21 cellular contexts compared by ENCODE assay signal in the genomic region with DNA sequence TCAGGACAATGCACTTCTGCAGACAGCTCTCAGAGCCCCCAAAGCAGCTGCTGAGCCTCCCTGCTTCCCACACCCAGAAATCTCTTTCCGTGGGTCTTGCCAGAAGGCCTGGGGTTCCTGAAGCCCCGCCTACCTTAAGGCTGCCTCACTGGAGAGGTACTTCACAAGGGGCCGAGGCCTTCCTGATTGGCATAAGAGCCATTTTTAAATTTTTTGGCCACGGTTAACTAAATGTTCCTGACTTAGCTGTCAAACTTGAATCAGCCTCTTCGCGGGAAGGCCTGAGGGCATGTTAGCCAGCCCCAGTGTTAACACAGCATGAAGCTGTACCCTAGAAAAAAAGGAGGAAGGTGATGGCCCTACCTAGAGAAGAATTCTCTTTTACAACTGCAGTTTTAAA. TPM values are rescaled to one million over a fixed set of nuclear protein-coding genes. Genes with fewer than 3 reads are reported as not detected.
DNase-seq lines count a peak whose midpoint lies in the region; ATAC-seq and TF ChIP-seq lines count a peak whose summit lies in the region.
"Had no signal": no experiment of that assay in that cellular context is flagged by ENCODE, and none has a peak within 500 bp of the region (broad histone marks: within the 10 kb centered on the region; RNA-seq: fewer than 3 reads in every experiment).

No MANE protein-coding gene starts in this region.

- CTCF ChIA-PET in PC-9 (lab: Charles Lee): no interaction called here

- no peaks in the 10 kb centered on the region for H3K36me3 Mint-ChIP-seq in GM23338 (ENCODE audit: low read depth)
- H3K36me3 Mint-ChIP-seq: CD4-positive, alpha-beta memory T cell; IgD-negative memory B cell had no signal

- no TSS peak for BruUV-seq in PC-9 (replicated peaks; lab: Mats Ljungman, UMichigan)

- TF ChIP-seq CTCF in GM23338 (conservative IDR thresholded peaks at IDR 0.05; ENCODE audit: low read depth in 2 of 2) (no peak), PC-9 (conservative IDR thresholded peaks at IDR 0.05) (no peak), left lung (IDR thresholded peaks at IDR 0.05) (no peak), thyroid gland (IDR thresholded peaks at IDR 0.05) (no peak)

- H2AFZ ChIP-seq in GM23338 (peak overlapping the region; percentile 59; the same call in 1 of the 2 replicates), PC-9 (no peak overlapping the region; the same call in 1 of the 2 replicates)
- H2AFZ ChIP-seq: GM23248 had no signal

- POLR2A ChIA-PET in PC-9 (lab: Charles Lee; ENCODE audit: unreplicated experiment): interaction anchor here (0.9 kb wide), 1 partner anchor 12 kb away, joined by 34 read pairs; no protein-coding TSS in a partner anchor

- no peaks in the 10 kb centered on the region; the same call in 1 of the 2 replicates for H3K4me1 ChIP-seq in GM23338 (ENCODE audit: insufficient read depth)
- H3K4me1 ChIP-seq in PC-9 (replicated peaks; ENCODE audit: insufficient read depth): peaks cover 34% of the 10 kb centered on the region
- no peaks in the 10 kb centered on the region for H3K4me1 ChIP-seq in left lung
- H3K4me1 ChIP-seq in thyroid gland: peaks cover 24% of the 10 kb centered on the region in 2 donors
- H3K4me1 ChIP-seq: BLaER1 had no signal

- TF ChIP-seq POLR2A in thyroid gland (IDR thresholded peaks at IDR 0.05): no peak

- no peak overlapping the region for H3K4me3 Mint-ChIP-seq in GM23338
- H3K4me3 Mint-ChIP-seq: CD4-positive, alpha-beta memory T cell; IgD-negative memory B cell had no signal

- H3K79me2 ChIP-seq in GM23338 (replicated peaks; ENCODE audit: insufficient read depth): no peaks in the 10 kb centered on the region
- H3K79me2 ChIP-seq in PC-9 (ENCODE audit: low read depth): no peaks in the 10 kb centered on the region

- no peaks in the 10 kb centered on the region; the same call in 1 of the 2 replicates for H3K9me2 ChIP-seq in GM23338 (ENCODE audit: insufficient read depth)
- H3K9me2 ChIP-seq in PC-9 (ENCODE audit: insufficient read depth): no peaks in the 10 kb centered on the region

- ATAC-seq in GM23338: no peak; the same call in 2 of the 3 replicates
- ATAC-seq in left lung: peak; percentile 82

- H3K9me3 Mint-ChIP-seq in GM23338: no peaks in the 10 kb centered on the region
- H3K9me3 Mint-ChIP-seq: CD4-positive, alpha-beta memory T cell; IgD-negative memory B cell had no signal

- no peak overlapping the region for H3K27ac Mint-ChIP-seq in GM23338
- H3K27ac Mint-ChIP-seq: IgD-negative memory B cell had no signal

- H3K4me3 ChIP-seq in GM23338: no peak overlapping the region
- no peak overlapping the region for H3K4me3 ChIP-seq in PC-9
- no peak overlapping the region for H3K4me3 ChIP-seq in left lung
- H3K4me3 ChIP-seq in thyroid gland (replicated peaks in 1 of 3): no peak overlapping the region
- H3K4me3 ChIP-seq: BLaER1, GM23248 had no signal

- H4K20me1 ChIP-seq in GM23338 (replicated peaks; ENCODE audit: insufficient read depth) (no peaks in the 10 kb centered on the region), PC-9 (ENCODE audit: insufficient read depth) (no peaks in the 10 kb centered on the region)
- H4K20me1 ChIP-seq: BLaER1 had no signal

- intact Hi-C loops in PC-9 (cut with micrococcal nuclease; ENCODE audit: unreplicated experiment): loop anchor here (10.0 kb wide), 1 partner anchor 407 kb away; the partner anchor contains the start of genes ABITRAM and ELP1
- intact Hi-C loops in left lung (cut with DNase I): no loop called here
- intact Hi-C loops in thyroid gland (cut with DNase I): no loop called here

- peaks cover 8% of the 10 kb centered on the region for H3K27me3 Mint-ChIP-seq in GM23338 (ENCODE audit: insufficient read depth, low read depth, poor library complexity)

- peaks cover 11% of the 10 kb centered on the region; the same call in 2 of the 3 replicates for H3K4me1 Mint-ChIP-seq in GM23338
- H3K4me1 Mint-ChIP-seq: CD4-positive, alpha-beta memory T cell; IgD-negative memory B cell had no signal

- no peaks in the 10 kb centered on the region for H3K27me3 ChIP-seq in GM23338 (ENCODE audit: insufficient read depth)
- no peaks in the 10 kb centered on the region for H3K27me3 ChIP-seq in PC-9 (ENCODE audit: insufficient read depth, low read depth)
- no peaks in the 10 kb centered on the region for H3K27me3 ChIP-seq in left lung
- H3K27me3 ChIP-seq in thyroid gland: no peaks in the 10 kb centered on the region
- H3K27me3 ChIP-seq: BLaER1 had no signal

- no peaks in the 10 kb centered on the region for H3K36me3 ChIP-seq in GM23338 (ENCODE audit: insufficient read depth)
- no peaks in the 10 kb centered on the region for H3K36me3 ChIP-seq in PC-9 (ENCODE audit: low read depth)
- H3K36me3 ChIP-seq in left lung: no peaks in the 10 kb centered on the region
- H3K36me3 ChIP-seq in thyroid gland: no peaks in the 10 kb centered on the region
- H3K36me3 ChIP-seq: BLaER1 had no signal

- H3K4me2 ChIP-seq in GM23338: no peak overlapping the region
- peak overlapping the region; percentile 33 for H3K4me2 ChIP-seq in PC-9
- H3K4me2 ChIP-seq: BLaER1 had no signal

- H3F3A ChIP-seq in GM23338 (replicated peaks; ENCODE audit: low read depth) (no peaks in the 10 kb centered on the region; the same call in 1 of the 2 replicates), PC-9 (ENCODE audit: insufficient read depth, low read depth) (peaks cover 36% of the 10 kb centered on the region)

- DNase-seq in GM23338 (ENCODE audit: low spot score): no peak
- peak; percentile 55 to 73 for DNase-seq in PC-9
- peak in 1 of 2 donors; percentile 62 for DNase-seq in left lung
- peak; percentile 60 to 73 for DNase-seq in thyroid gland
- no peak for DNase-seq in inferior parietal cortex (ENCODE audit: extremely low spot score)
- DNase-seq in nucleus accumbens (lab: John Stamatoyannopoulos, UW): no peak
- no peak for DNase-seq in activated naive CD4-positive, alpha-beta T cell treated with anti-CD3 and anti-CD28 coated beads, Interleukin-2, amount 50 U/mL, for 16 hours
- DNase-seq: Calu3; CD4-positive, alpha-beta memory T cell; DND-41; GM23248; HCEC 1CT; Karpas-422; NCI-H1105; NCI-H2081 treated with DMSO at 0.1 percent for 48 hours; NCI-H2227 treated with DMSO at 0.1 percent for 48 hours; NCI-H510A treated with DMSO at 0.1 percent for 48 hours; NCI-H82 had no signal

- 33 to 53% methylated on average over 5 to 6 of the region's 6 CpGs for WGBS in thyroid gland, 2 donors

- H3K27ac ChIP-seq in GM23338 (ENCODE audit: low read depth): no peak overlapping the region
- H3K27ac ChIP-seq in PC-9: 0 out of 2 replicates have a peak overlapping the region, but pooled peaks have one; percentile 18
- no peak overlapping the region for H3K27ac ChIP-seq in left lung
- peak overlapping the region; percentile 2 to 48 (median 19) for H3K27ac ChIP-seq in thyroid gland
- H3K27ac ChIP-seq: BLaER1, GM23248 had no signal

- H3K9me3 ChIP-seq in PC-9 (ENCODE audit: insufficient read depth, low read depth): no peaks in the 10 kb centered on the region
- no peaks in the 10 kb centered on the region for H3K9me3 ChIP-seq in left lung
- no peaks in the 10 kb centered on the region for H3K9me3 ChIP-seq in thyroid gland
- H3K9me3 ChIP-seq: BLaER1 had no signal

TF ChIP-seq in GM23338, 12 proteins besides CTCF, POLR2A, EP300 and RAD21 (continues in another document):
- TF ChIP-seq POLR2AphosphoS5 (IDR thresholded peaks at IDR 0.05; ENCODE audit: low read depth) (no peak), REST (IDR thresholded peaks at IDR 0.05; ENCODE audit: unreplicated experiment) (no peak), STAT1 (IDR thresholded peaks at IDR 0.05; ENCODE audit: unreplicated experiment) (no peak), EZH2phosphoT487 (IDR thresholded peaks at IDR 0.05; ENCODE audit: unreplicated experiment) (no peak), NANOG (IDR thresholded peaks at IDR 0.05; ENCODE audit: borderline replicate concordance) (no peak), JUNB (IDR thresholded peaks at IDR 0.05; ENCODE audit: unreplicated experiment) (no peak), ZNF114 (CRISPR knock-in tag; IDR thresholded peaks at IDR 0.05) (no peak), EZH2 (IDR thresholded peaks at IDR 0.05; ENCODE audit: low read depth, unreplicated experiment) (no peak)
- TF ChIP-seq, protein P1, sequence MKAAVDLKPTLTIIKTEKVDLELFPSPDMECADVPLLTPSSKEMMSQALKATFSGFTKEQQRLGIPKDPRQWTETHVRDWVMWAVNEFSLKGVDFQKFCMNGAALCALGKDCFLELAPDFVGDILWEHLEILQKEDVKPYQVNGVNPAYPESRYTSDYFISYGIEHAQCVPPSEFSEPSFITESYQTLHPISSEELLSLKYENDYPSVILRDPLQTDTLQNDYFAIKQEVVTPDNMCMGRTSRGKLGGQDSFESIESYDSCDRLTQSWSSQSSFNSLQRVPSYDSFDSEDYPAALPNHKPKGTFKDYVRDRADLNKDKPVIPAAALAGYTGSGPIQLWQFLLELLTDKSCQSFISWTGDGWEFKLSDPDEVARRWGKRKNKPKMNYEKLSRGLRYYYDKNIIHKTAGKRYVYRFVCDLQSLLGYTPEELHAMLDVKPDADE (IDR thresholded peaks at IDR 0.05): no peak

RNA-seq across cellular contexts. Expression of gene EPB41L4B, which starts 20.7 kb away (rescaled TPM):
- total RNA-seq in GM23338 (2014; rRNA removed; shearing (Covaris generic)): 32.2 and 34.4 TPM in 2 replicates
- polyA plus RNA-seq in GM23338 (2016; fragmentation: Nextera tagmentation; extraction: Ambion mirVana): 10.9 and 11.0 TPM in 2 replicates
- total RNA-seq in PC-9 (2021): 4.2 and 5.0 TPM in 2 replicates
- total RNA-seq in left lung: 10 to 100 TPM; 11.6 to 17.7 TPM
- total RNA-seq in thyroid gland: 10 to 100 TPM; 56.4 to 72.7 (median 71.0) TPM
- total RNA-seq: A673; CD4-positive, alpha-beta memory T cell had no signal
- polyA plus RNA-seq: CD4-positive, alpha-beta memory T cell; IgD-negative memory B cell had no signal

Comparison
In these comparisons a context has a peak if more than half of its experiments do, and no peak if none do; other contexts are left out.
1. DNase-seq: peak in PC-9 (2 of 2) and thyroid gland (2 of 2); none in GM23338 (single experiment), inferior parietal cortex (single experiment), nucleus accumbens (0 of 56) and activated naive CD4-positive, alpha-beta T cell treated with anti-CD3 and anti-CD28 coated beads, Interleukin-2, amount 50 U/mL, for 16 hours (single experiment).
2. H3K27ac ChIP-seq: peak in PC-9 (single experiment) and thyroid gland (3 of 3); none in GM23338 (single experiment) and left lung (0 of 2).